Comparison of ENCODE assay signal across 8 cellular contexts in the genomic region with DNA sequence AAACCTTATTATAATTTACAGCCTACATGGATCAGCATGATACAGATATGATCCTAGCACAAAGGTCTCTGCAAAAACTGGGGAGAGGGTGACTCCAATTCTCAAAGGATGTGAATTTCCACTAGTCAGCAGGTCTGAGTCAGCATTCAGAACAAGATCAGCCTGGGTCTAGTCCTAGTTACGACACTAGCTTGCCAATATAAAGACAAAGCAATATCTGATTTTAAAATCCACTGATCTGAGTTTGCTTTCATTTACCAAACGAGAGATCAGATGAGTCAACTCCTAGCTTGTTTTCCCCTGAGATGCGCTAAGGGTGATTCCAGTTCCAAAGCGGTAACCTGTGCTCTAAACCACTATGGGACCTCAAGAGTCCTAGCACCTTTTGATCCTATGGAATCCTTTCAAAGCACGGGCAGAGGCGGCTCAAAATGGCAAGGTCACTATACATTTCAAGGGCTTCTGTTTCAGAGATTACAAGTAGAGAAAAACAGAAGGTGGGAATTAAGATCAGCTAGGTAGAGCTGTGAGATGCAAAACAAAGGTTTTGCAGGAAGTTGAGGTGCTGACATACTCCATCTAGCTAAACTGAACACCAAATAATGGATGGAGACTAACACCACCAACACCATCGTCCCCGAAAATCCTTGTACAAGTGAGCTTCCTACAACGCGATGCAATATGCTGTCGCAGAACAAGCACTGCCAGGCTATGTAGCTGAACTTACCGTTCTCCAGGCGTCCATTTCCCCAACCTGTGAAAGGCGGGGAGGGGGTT.
DNase-seq lines count a peak whose midpoint lies in the region; TF ChIP-seq lines count a peak whose summit lies in the region.

No MANE protein-coding gene starts in this region.

- H3K27ac ChIP-seq in HEK293 (ENCODE audit: extremely low read depth, low read depth, low read length) (peak overlapping the region; percentile 67; the same call in 1 of the 2 replicates), duodenal mucosa (ENCODE audit: low read depth, low read length) (peak overlapping the region; percentile 91), muscle layer of duodenum (ENCODE audit: low read length) (peak overlapping the region; percentile 84)

- H3K27me3 ChIP-seq in duodenal mucosa (ENCODE audit: control insufficient read depth in 1 of 2, insufficient read depth in 2 of 2, low read length in 2 of 2): no peaks in the 10 kb centered on the region
- no peaks in the 10 kb centered on the region for H3K27me3 ChIP-seq in muscle layer of duodenum (ENCODE audit: low read depth, low read length)

- peak overlapping the region; percentile 74 to 88 for H3K9ac ChIP-seq in duodenal mucosa (ENCODE audit: low read depth in 1 of 2, low read length in 2 of 2)

- CTCF ChIA-PET in HEK293 (lab: Yijun Ruan, JAX): interaction anchor here (0.5 to 2.5 kb wide), 14 partner anchors 10 to 514 kb away, joined by 3 to 9 read pairs (median 4); no protein-coding TSS in a partner anchor

- H3K4me3 ChIP-seq in HEK293 (ENCODE audit: low read depth, low read length) (peak overlapping the region; percentile 84), duodenal mucosa (ENCODE audit: low read depth in 1 of 2, low read length in 2 of 2) (peak overlapping the region; percentile 86 to 94), muscle layer of duodenum (ENCODE audit: low read depth in 1 of 2, low read length in 2 of 2) (peak overlapping the region; percentile 89 to 97)

- H3K9me3 ChIP-seq in HEK293 (ENCODE audit: control insufficient read depth, insufficient read depth, low read depth, low read length) (no peaks in the 10 kb centered on the region), duodenal mucosa (ENCODE audit: control insufficient read depth in 1 of 2, low read length in 2 of 2) (no peaks in the 10 kb centered on the region), muscle layer of duodenum (ENCODE audit: control insufficient read depth in 1 of 2, low read length in 2 of 2) (no peaks in the 10 kb centered on the region)

- DNase-seq in NCI-H748 (lab: John Stamatoyannopoulos, UW; ENCODE audit: unreplicated experiment): peak; percentile 70
- no peak for DNase-seq in NCI-H748 treated with DMSO at 0.1 percent for 48 hours (lab: John Stamatoyannopoulos, UW)
- peak; percentile 55 for DNase-seq in OCI-M1 (lab: John Stamatoyannopoulos, UW)
- DNase-seq in cortex of kidney (lab: John Stamatoyannopoulos, UW): no peak
- no peak for DNase-seq in NCI-H1436 treated with DMSO at 0.1 percent for 48 hours (lab: John Stamatoyannopoulos, UW)

- H3K4me1 ChIP-seq in HEK293 (ENCODE audit: control insufficient read depth, insufficient read depth, low read length) (no peaks in the 10 kb centered on the region), duodenal mucosa (ENCODE audit: control insufficient read depth in 1 of 2, insufficient read depth in 2 of 2, low read length in 2 of 2) (peaks cover 21 to 24% of the 10 kb centered on the region in 2 donors), muscle layer of duodenum (ENCODE audit: control insufficient read depth in 1 of 2, insufficient read depth in 2 of 2, low read length in 2 of 2) (peaks cover 0 to 22% of the 10 kb centered on the region in 2 donors)

- peaks cover 5 to 16% of the 10 kb centered on the region in 2 experiments; a peak in 2 of 3 replicates for H3K36me3 ChIP-seq in HEK293 (ENCODE audit: control insufficient read depth in 2 of 2, insufficient read depth in 1 of 2, low read length in 2 of 2)
- peaks cover 4 to 11% of the 10 kb centered on the region in 2 donors for H3K36me3 ChIP-seq in duodenal mucosa (ENCODE audit: control insufficient read depth in 1 of 2, insufficient read depth in 2 of 2, low read length in 2 of 2)
- H3K36me3 ChIP-seq in muscle layer of duodenum (ENCODE audit: control insufficient read depth in 1 of 2, insufficient read depth in 2 of 2, low read length in 2 of 2): peaks cover 8 to 9% of the 10 kb centered on the region in 2 donors

- POLR2A ChIA-PET in HEK293 (lab: Yijun Ruan, JAX): interaction anchor here (0.6 to 2.3 kb wide), 7 partner anchors 10 to 418 kb away, joined by 3 to 8 read pairs (median 4); partner anchors contain the start of genes DCAF10, EXOSC3, POLR1E and SHB

- TF ChIP-seq CTCF in HEK293 (tag by site-specific recombination; IDR thresholded peaks at IDR 0.05): no peak

TF ChIP-seq in HEK293, 187 proteins besides CTCF, POLR2A, EP300 and RAD21:
- TF ChIP-seq HOXC10 (CRISPR knock-in tag; IDR thresholded peaks at IDR 0.05) (no peak), ZBTB17 (tag by site-specific recombination; IDR thresholded peaks at IDR 0.05) (peak; percentile 85), ZNF600 (tag by site-specific recombination; IDR thresholded peaks at IDR 0.05) (peak; percentile 33; the same call in 1 of the 2 replicates)

Comparison
In these comparisons a context has a peak if more than half of its experiments do, and no peak if none do; other contexts are left out.
1. DNase-seq: peak in NCI-H748 (single experiment) and OCI-M1 (single experiment); none in NCI-H748 treated with DMSO at 0.1 percent for 48 hours (single experiment), cortex of kidney (single experiment) and NCI-H1436 treated with DMSO at 0.1 percent for 48 hours (single experiment).
2. Peak in every context shown above with its lines, with median percentiles within 50 percentile points of each other: H3K27ac ChIP-seq and H3K4me3 ChIP-seq.